ENCODE assay signal across 10 cellular contexts in genomic region chrX:71301195-71301924, GRCh38. TPM values are rescaled to one million over a fixed set of nuclear protein-coding genes. Genes with fewer than 3 reads are reported as not detected.
DNase-seq lines count a peak whose midpoint lies in the region; ATAC-seq and TF ChIP-seq lines count a peak whose summit lies in the region.
"Had no signal": no experiment of that assay in that cellular context is flagged by ENCODE, and none has a peak within 500 bp of the region (broad histone marks: within the 10 kb centered on the region; RNA-seq: fewer than 3 reads in every experiment).

Gene ITGB1BP2 (plus strand): TSS chrX:71301750. CDS start chrX:71301807, 57 bp downstream.

- H3K4me2 ChIP-seq in neural progenitor cell = no peak within 1 kb of the TSS

- H2AFZ ChIP-seq in neural progenitor cell (replicated peaks) = no peak within 1 kb of the TSS

- H3K36me3 ChIP-seq in uterus (no peaks in the 10 kb centered on the region), neural progenitor cell (no peaks in the 10 kb centered on the region)

- H3K27me3 Mint-ChIP-seq in activated naive CD4-positive, alpha-beta T cell treated with anti-CD3 and anti-CD28 coated beads for 36 hours (ENCODE audit: low read depth) = no peaks in the 10 kb centered on the region
- H3K27me3 Mint-ChIP-seq in activated CD8-positive, alpha-beta T cell treated with anti-CD3 and anti-CD28 coated beads, Interleukin-2, amount 10 ng/mL, durations not matched to agents 7 days and 5 days (ENCODE audit: low read depth) = no peaks in the 10 kb centered on the region
- peaks cover 4% of the 10 kb centered on the region for H3K27me3 Mint-ChIP-seq in neural progenitor cell (ENCODE audit: insufficient read depth, low read depth)
- H3K27me3 Mint-ChIP-seq: T-cell had no signal

- TF ChIP-seq POLR2A in uterus (IDR thresholded peaks at IDR 0.05) = peak in 1 of 2 donors; percentile 23

- CTCF ChIA-PET in activated naive CD4-positive, alpha-beta T cell treated with anti-CD3 and anti-CD28 coated beads for 36 hours (lab: Charles Lee) = no interaction called here
- CTCF ChIA-PET in activated CD8-positive, alpha-beta T cell treated with anti-CD3 and anti-CD28 coated beads, Interleukin-2, amount 10 ng/mL, durations not matched to agents 7 days and 5 days (lab: Charles Lee) = no interaction called here

- peak within 1 kb of the TSS; percentile 69 for H3K27ac Mint-ChIP-seq in activated naive CD4-positive, alpha-beta T cell treated with anti-CD3 and anti-CD28 coated beads for 36 hours
- peak within 1 kb of the TSS; percentile 63 for H3K27ac Mint-ChIP-seq in activated CD8-positive, alpha-beta T cell treated with anti-CD3 and anti-CD28 coated beads, Interleukin-2, amount 10 ng/mL, durations not matched to agents 7 days and 5 days
- no peak within 1 kb of the TSS for H3K27ac Mint-ChIP-seq in neural progenitor cell

- peaks cover 48% of the 10 kb centered on the region for H4K20me1 ChIP-seq in neural progenitor cell (ENCODE audit: low read depth)

- TF ChIP-seq CTCF in uterus (IDR thresholded peaks at IDR 0.05) (no peak), neural progenitor cell (IDR thresholded peaks at IDR 0.05) (no peak)

- H3K27ac ChIP-seq in uterus = peak within 1 kb of the TSS; percentile 18 to 76
- no peak within 1 kb of the TSS for H3K27ac ChIP-seq in neural progenitor cell
- H3K27ac ChIP-seq: epithelial cell of prostate had no signal

- peaks cover 18% of the 10 kb centered on the region for H3K4me1 Mint-ChIP-seq in activated naive CD4-positive, alpha-beta T cell treated with anti-CD3 and anti-CD28 coated beads for 36 hours (ENCODE audit: low read depth)
- peaks cover 27% of the 10 kb centered on the region for H3K4me1 Mint-ChIP-seq in activated CD8-positive, alpha-beta T cell treated with anti-CD3 and anti-CD28 coated beads, Interleukin-2, amount 10 ng/mL, durations not matched to agents 7 days and 5 days (ENCODE audit: low read depth)
- peaks cover 3% of the 10 kb centered on the region for H3K4me1 Mint-ChIP-seq in neural progenitor cell

- no peaks in the 10 kb centered on the region for H3K27me3 ChIP-seq in uterus
- no peaks in the 10 kb centered on the region for H3K27me3 ChIP-seq in neural progenitor cell

- H3K9me3 ChIP-seq in uterus (no peaks in the 10 kb centered on the region), neural progenitor cell (ENCODE audit: low read depth) (no peaks in the 10 kb centered on the region)

- no peak within 1 kb of the TSS for H3K9ac ChIP-seq in neural progenitor cell

- intact Hi-C loops in activated naive CD4-positive, alpha-beta T cell treated with anti-CD3 and anti-CD28 coated beads for 36 hours (cut with micrococcal nuclease) = loop anchor here (2.0 kb wide), 1 partner anchor 17 kb away; no protein-coding TSS in a partner anchor
- intact Hi-C loops in uterus (cut with DNase I; ENCODE audit: low total_unique reads) = no loop called here

- H3K4me3 ChIP-seq in uterus (peak within 1 kb of the TSS; percentile 7 to 12), neural progenitor cell (no peak within 1 kb of the TSS)

- no peak within 1 kb of the TSS for H3K4me3 Mint-ChIP-seq in activated naive CD4-positive, alpha-beta T cell treated with anti-CD3 and anti-CD28 coated beads for 36 hours
- no peak within 1 kb of the TSS for H3K4me3 Mint-ChIP-seq in activated CD8-positive, alpha-beta T cell treated with anti-CD3 and anti-CD28 coated beads, Interleukin-2, amount 10 ng/mL, durations not matched to agents 7 days and 5 days
- H3K4me3 Mint-ChIP-seq in neural progenitor cell = no peak within 1 kb of the TSS
- H3K4me3 Mint-ChIP-seq: T-cell had no signal

- no peak for DNase-seq in activated naive CD4-positive, alpha-beta T cell treated with anti-CD3 and anti-CD28 coated beads for 36 hours
- no peak for DNase-seq in activated naive CD4-positive, alpha-beta T cell treated with Interleukin-2 at 50 U/mL for 16 hours
- DNase-seq in activated CD8-positive, alpha-beta T cell treated with anti-CD3 and anti-CD28 coated beads, Interleukin-2, amount 10 ng/mL, durations not matched to agents 7 days and 5 days = no peak
- DNase-seq in hepatic stellate cell (ENCODE audit: low spot score) = peak; percentile 47
- peak; percentile 23 to 44 for DNase-seq in uterus
- no peak for DNase-seq in neural progenitor cell (ENCODE audit: low spot score)
- DNase-seq: T-cell had no signal

- no peaks in the 10 kb centered on the region for H3K79me2 ChIP-seq in neural progenitor cell (ENCODE audit: low read depth)

- no peaks in the 10 kb centered on the region for H3K9me3 Mint-ChIP-seq in activated naive CD4-positive, alpha-beta T cell treated with anti-CD3 and anti-CD28 coated beads for 36 hours
- no peaks in the 10 kb centered on the region for H3K9me3 Mint-ChIP-seq in activated CD8-positive, alpha-beta T cell treated with anti-CD3 and anti-CD28 coated beads, Interleukin-2, amount 10 ng/mL, durations not matched to agents 7 days and 5 days (ENCODE audit: insufficient read depth)
- peaks cover 7% of the 10 kb centered on the region for H3K9me3 Mint-ChIP-seq in neural progenitor cell
- H3K9me3 Mint-ChIP-seq: T-cell had no signal

- peaks cover 51% of the 10 kb centered on the region for H3F3A ChIP-seq in neural progenitor cell (ENCODE audit: low read depth)

- no peaks in the 10 kb centered on the region for H3K4me1 ChIP-seq in uterus
- no peaks in the 10 kb centered on the region for H3K4me1 ChIP-seq in neural progenitor cell

- H3K36me3 Mint-ChIP-seq in activated naive CD4-positive, alpha-beta T cell treated with anti-CD3 and anti-CD28 coated beads for 36 hours (ENCODE audit: low read depth) = peaks cover 51% of the 10 kb centered on the region
- H3K36me3 Mint-ChIP-seq in activated CD8-positive, alpha-beta T cell treated with anti-CD3 and anti-CD28 coated beads, Interleukin-2, amount 10 ng/mL, durations not matched to agents 7 days and 5 days (ENCODE audit: low read depth) = peaks cover 71% of the 10 kb centered on the region
- H3K36me3 Mint-ChIP-seq in neural progenitor cell = peaks cover 28% of the 10 kb centered on the region

- POLR2A ChIA-PET in activated CD8-positive, alpha-beta T cell treated with anti-CD3 and anti-CD28 coated beads, Interleukin-2, amount 10 ng/mL, durations not matched to agents 7 days and 5 days (lab: Charles Lee) = interaction anchor here (0.9 to 2.0 kb wide), 2 partner anchors 13 to 18 kb away, joined by 3 to 8 read pairs; partner anchors contain the start of gene NONO

- ATAC-seq in activated CD8-positive, alpha-beta T cell treated with anti-CD3 and anti-CD28 coated beads, Interleukin-2, amount 10 ng/mL, durations not matched to agents 7 days and 5 days = peak; percentile 6
- ATAC-seq in HG03045 (IDR thresholded peaks at IDR 0.05; ENCODE audit: unreplicated experiment) (no peak), GM18858 (IDR thresholded peaks at IDR 0.05; ENCODE audit: unreplicated experiment) (no peak)

RNA-seq across cellular contexts. Expression of gene ITGB1BP2, which starts in this region (rescaled TPM):
- 1 to 10 TPM; 4.4 to 5.1 TPM for total RNA-seq in activated naive CD4-positive, alpha-beta T cell treated with anti-CD3 and anti-CD28 coated beads for 36 hours
- 1 to 10 TPM; 5.4 to 5.5 TPM for total RNA-seq in activated CD8-positive, alpha-beta T cell treated with anti-CD3 and anti-CD28 coated beads, Interleukin-2, amount 10 ng/mL, durations not matched to agents 7 days and 5 days
- 10 to 100 TPM in 2 of 4 donors, 1 to 10 TPM in 1, not detected in 1; 5.5 to 15.9 (median 11.2) TPM for total RNA-seq in uterus
- 0.99 and 4.8 TPM in 2 replicates for total RNA-seq in neural progenitor cell (ENCODE audit: low replicate concordance)

Comparison
In these comparisons a context has a peak if more than half of its experiments do, and no peak if none do; other contexts are left out.
1. DNase-seq: peak in hepatic stellate cell (single experiment) and uterus (2 of 2); none in activated naive CD4-positive, alpha-beta T cell treated with anti-CD3 and anti-CD28 coated beads for 36 hours (single experiment), activated naive CD4-positive, alpha-beta T cell treated with Interleukin-2 at 50 U/mL for 16 hours (single experiment), activated CD8-positive, alpha-beta T cell treated with anti-CD3 and anti-CD28 coated beads, Interleukin-2, amount 10 ng/mL, durations not matched to agents 7 days and 5 days (single experiment) and neural progenitor cell (single experiment).